In the genomic region with DNA sequence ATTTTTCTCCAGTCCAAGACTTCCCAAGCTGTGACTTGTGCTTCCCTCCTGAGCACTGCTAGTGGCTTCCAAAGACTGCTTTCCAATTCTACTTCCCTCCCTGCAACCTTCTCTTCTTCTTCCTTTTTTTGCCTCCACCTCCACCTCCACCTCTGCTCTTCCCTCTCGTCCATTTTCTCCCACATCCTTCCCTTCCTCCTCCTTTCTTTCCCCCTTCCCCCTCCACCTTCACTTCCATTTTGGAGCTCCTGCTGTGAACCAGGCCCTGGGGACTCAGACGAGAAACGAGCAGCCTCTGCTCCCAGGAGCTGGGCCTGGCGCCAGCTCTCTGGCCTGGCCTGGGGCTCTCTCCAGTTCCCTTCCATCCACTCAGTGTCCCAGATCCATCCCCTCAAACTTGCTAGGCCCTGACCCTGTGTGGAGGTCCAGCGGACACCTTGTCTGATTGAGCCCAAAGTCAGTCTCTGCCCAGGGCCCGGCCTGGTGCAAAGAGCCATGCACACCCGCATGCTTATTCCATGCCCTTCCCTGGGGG, we compare ENCODE assay signal across 1 cellular context.
TF ChIP-seq lines count a peak whose summit lies in the region.

No MANE protein-coding gene starts in this region.

TF ChIP-seq in H1, 55 proteins besides CTCF, POLR2A, EP300 and RAD21 (continued from another document):
- TF ChIP-seq, protein P1, sequence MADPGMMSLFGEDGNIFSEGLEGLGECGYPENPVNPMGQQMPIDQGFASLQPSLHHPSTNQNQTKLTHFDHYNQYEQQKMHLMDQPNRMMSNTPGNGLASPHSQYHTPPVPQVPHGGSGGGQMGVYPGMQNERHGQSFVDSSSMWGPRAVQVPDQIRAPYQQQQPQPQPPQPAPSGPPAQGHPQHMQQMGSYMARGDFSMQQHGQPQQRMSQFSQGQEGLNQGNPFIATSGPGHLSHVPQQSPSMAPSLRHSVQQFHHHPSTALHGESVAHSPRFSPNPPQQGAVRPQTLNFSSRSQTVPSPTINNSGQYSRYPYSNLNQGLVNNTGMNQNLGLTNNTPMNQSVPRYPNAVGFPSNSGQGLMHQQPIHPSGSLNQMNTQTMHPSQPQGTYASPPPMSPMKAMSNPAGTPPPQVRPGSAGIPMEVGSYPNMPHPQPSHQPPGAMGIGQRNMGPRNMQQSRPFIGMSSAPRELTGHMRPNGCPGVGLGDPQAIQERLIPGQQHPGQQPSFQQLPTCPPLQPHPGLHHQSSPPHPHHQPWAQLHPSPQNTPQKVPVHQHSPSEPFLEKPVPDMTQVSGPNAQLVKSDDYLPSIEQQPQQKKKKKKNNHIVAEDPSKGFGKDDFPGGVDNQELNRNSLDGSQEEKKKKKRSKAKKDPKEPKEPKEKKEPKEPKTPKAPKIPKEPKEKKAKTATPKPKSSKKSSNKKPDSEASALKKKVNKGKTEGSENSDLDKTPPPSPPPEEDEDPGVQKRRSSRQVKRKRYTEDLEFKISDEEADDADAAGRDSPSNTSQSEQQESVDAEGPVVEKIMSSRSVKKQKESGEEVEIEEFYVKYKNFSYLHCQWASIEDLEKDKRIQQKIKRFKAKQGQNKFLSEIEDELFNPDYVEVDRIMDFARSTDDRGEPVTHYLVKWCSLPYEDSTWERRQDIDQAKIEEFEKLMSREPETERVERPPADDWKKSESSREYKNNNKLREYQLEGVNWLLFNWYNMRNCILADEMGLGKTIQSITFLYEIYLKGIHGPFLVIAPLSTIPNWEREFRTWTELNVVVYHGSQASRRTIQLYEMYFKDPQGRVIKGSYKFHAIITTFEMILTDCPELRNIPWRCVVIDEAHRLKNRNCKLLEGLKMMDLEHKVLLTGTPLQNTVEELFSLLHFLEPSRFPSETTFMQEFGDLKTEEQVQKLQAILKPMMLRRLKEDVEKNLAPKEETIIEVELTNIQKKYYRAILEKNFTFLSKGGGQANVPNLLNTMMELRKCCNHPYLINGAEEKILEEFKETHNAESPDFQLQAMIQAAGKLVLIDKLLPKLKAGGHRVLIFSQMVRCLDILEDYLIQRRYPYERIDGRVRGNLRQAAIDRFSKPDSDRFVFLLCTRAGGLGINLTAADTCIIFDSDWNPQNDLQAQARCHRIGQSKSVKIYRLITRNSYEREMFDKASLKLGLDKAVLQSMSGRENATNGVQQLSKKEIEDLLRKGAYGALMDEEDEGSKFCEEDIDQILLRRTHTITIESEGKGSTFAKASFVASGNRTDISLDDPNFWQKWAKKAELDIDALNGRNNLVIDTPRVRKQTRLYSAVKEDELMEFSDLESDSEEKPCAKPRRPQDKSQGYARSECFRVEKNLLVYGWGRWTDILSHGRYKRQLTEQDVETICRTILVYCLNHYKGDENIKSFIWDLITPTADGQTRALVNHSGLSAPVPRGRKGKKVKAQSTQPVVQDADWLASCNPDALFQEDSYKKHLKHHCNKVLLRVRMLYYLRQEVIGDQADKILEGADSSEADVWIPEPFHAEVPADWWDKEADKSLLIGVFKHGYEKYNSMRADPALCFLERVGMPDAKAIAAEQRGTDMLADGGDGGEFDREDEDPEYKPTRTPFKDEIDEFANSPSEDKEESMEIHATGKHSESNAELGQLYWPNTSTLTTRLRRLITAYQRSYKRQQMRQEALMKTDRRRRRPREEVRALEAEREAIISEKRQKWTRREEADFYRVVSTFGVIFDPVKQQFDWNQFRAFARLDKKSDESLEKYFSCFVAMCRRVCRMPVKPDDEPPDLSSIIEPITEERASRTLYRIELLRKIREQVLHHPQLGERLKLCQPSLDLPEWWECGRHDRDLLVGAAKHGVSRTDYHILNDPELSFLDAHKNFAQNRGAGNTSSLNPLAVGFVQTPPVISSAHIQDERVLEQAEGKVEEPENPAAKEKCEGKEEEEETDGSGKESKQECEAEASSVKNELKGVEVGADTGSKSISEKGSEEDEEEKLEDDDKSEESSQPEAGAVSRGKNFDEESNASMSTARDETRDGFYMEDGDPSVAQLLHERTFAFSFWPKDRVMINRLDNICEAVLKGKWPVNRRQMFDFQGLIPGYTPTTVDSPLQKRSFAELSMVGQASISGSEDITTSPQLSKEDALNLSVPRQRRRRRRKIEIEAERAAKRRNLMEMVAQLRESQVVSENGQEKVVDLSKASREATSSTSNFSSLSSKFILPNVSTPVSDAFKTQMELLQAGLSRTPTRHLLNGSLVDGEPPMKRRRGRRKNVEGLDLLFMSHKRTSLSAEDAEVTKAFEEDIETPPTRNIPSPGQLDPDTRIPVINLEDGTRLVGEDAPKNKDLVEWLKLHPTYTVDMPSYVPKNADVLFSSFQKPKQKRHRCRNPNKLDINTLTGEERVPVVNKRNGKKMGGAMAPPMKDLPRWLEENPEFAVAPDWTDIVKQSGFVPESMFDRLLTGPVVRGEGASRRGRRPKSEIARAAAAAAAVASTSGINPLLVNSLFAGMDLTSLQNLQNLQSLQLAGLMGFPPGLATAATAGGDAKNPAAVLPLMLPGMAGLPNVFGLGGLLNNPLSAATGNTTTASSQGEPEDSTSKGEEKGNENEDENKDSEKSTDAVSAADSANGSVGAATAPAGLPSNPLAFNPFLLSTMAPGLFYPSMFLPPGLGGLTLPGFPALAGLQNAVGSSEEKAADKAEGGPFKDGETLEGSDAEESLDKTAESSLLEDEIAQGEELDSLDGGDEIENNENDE (IDR thresholded peaks at IDR 0.05; ENCODE audit: insufficient replicate concordance, low read length): no peak
- TF ChIP-seq YY1 (IDR thresholded peaks at IDR 0.05; ENCODE audit: low read depth, low read length): no peak
- TF ChIP-seq PHF8 (conservative IDR thresholded peaks at IDR 0.05; ENCODE audit: low read depth, low read length): no peak
- TF ChIP-seq SIX5 (IDR thresholded peaks at IDR 0.05; ENCODE audit: low read depth, low read length): no peak
